In genomic region chr13:30846311-30846710, GRCh38 we compare ENCODE assay signal across 20 cellular contexts. TPM values are rescaled to one million over a fixed set of nuclear protein-coding genes. Genes with fewer than 3 reads are reported as not detected.
A peak's percentile ranks its signal among the peaks of the same experiment; 100 is the strongest.
DNase-seq lines count a peak whose midpoint lies in the region; ATAC-seq and TF ChIP-seq lines count a peak whose summit lies in the region.
"Had no signal": no experiment of that assay in that cellular context is flagged by ENCODE, and none has a peak within 500 bp of the region (broad histone marks: within the 10 kb centered on the region; RNA-seq: fewer than 3 reads in every experiment).

No MANE protein-coding gene starts in this region.

- H3K4me1 Mint-ChIP-seq in WTC11 = no peaks in the 10 kb centered on the region

- H4K20me1 ChIP-seq in BLaER1 = no peaks in the 10 kb centered on the region

- ATAC-seq in WTC11 = no peak
- ATAC-seq in GM18861 (IDR thresholded peaks at IDR 0.05; ENCODE audit: unreplicated experiment) = no peak

- POLR2A ChIA-PET in WTC11 (lab: Charles Lee) = no interaction called here

- H3K4me3 Mint-ChIP-seq in WTC11 = no peak overlapping the region
- H3K4me3 Mint-ChIP-seq: brain; immature natural killer cell; mesothelial cell of epicardium; stimulated activated memory B cell treated with anti-CD40 and anti-IgM and Interleukin-4, amounts not matched to agents 10 μg/mL and 1 μg/mL and 100 μg/mL, for 72 hours had no signal

- H3K27ac ChIP-seq in BLaER1 (0 out of 2 replicates have a peak overlapping the region, but pooled peaks have one; percentile 0), brain microvascular endothelial cell (peak overlapping the region; percentile 99)
- H3K27ac ChIP-seq: SJCRH30 had no signal

- peaks cover 56% of the 10 kb centered on the region for H3K4me1 ChIP-seq in BLaER1

- DNase-seq in HT1080 (ENCODE audit: low read depth) (peak; percentile 61), brain microvascular endothelial cell (no peak), kidney glomerular epithelial cell (lab: John Stamatoyannopoulos, UW) (peak; percentile 47), WTC11 (ENCODE audit: low spot score) (no peak), NCI-H1092 treated with DMSO at 0.1 percent for 48 hours (lab: John Stamatoyannopoulos, UW) (no peak), D341Med (ENCODE audit: low spot score) (no peak)
- DNase-seq: activated effector memory CD4-positive, alpha-beta T cell treated with anti-CD3 and anti-CD28 coated beads, Interleukin-2, amount 50 U/mL, for 16 hours; DMS79 treated with DMSO at 0.1 percent for 48 hours; effector memory CD4-positive, alpha-beta T cell; immature natural killer cell; NCI-H2171; NK-92 treated with Interleukin-12 subunit alpha and Interleukin-12 subunit beta, amount 100 ng/mL, for 24 hours; nucleus accumbens; SJCRH30; small intestine had no signal

- in situ Hi-C loops in brain microvascular endothelial cell (cut with HindIII; ENCODE audit: low pct_ligation_motif_present, low sequenced_read_pairs) = no loop called here

- H3K9me3 Mint-ChIP-seq in WTC11 = peaks cover 15% of the 10 kb centered on the region

- no peaks in the 10 kb centered on the region for H3K27me3 Mint-ChIP-seq in WTC11 (ENCODE audit: low read depth)
- H3K27me3 Mint-ChIP-seq: brain; stimulated activated memory B cell treated with anti-CD40 and anti-IgM and Interleukin-4, amounts not matched to agents 10 μg/mL and 1 μg/mL and 100 μg/mL, for 72 hours had no signal

- H3K9ac ChIP-seq in BLaER1 = no peak overlapping the region

- peak overlapping the region; percentile 57 for H3K4me2 ChIP-seq in BLaER1

- CTCF ChIA-PET in WTC11 (lab: Charles Lee) = no interaction called here

- H3K36me3 ChIP-seq in BLaER1 (no peaks in the 10 kb centered on the region), brain microvascular endothelial cell (replicated peaks) (no peaks in the 10 kb centered on the region)
- H3K36me3 ChIP-seq: SJCRH30 had no signal

- no peaks in the 10 kb centered on the region; the same call in 1 of the 2 replicates for H3K9me3 ChIP-seq in BLaER1
- H3K9me3 ChIP-seq: SJCRH30 had no signal

- no peak overlapping the region for H3K27ac Mint-ChIP-seq in WTC11
- H3K27ac Mint-ChIP-seq: brain; stimulated activated memory B cell treated with anti-CD40 and anti-IgM and Interleukin-4, amounts not matched to agents 10 μg/mL and 1 μg/mL and 100 μg/mL, for 72 hours had no signal

- TF ChIP-seq CTCF in brain microvascular endothelial cell (IDR thresholded peaks at IDR 0.05; ENCODE audit: low read depth, low read length, missing control alignments) (no peak), WTC11 (IDR thresholded peaks at IDR 0.05) (no peak)

- no peaks in the 10 kb centered on the region for H3K36me3 Mint-ChIP-seq in WTC11
- H3K36me3 Mint-ChIP-seq: brain; immature natural killer cell; mesothelial cell of epicardium; stimulated activated memory B cell treated with anti-CD40 and anti-IgM and Interleukin-4, amounts not matched to agents 10 μg/mL and 1 μg/mL and 100 μg/mL, for 72 hours had no signal

- H3K4me3 ChIP-seq in BLaER1 = no peak overlapping the region
- no peak overlapping the region for H3K4me3 ChIP-seq in brain microvascular endothelial cell (ENCODE audit: low read depth, low read length)
- H3K4me3 ChIP-seq: SJCRH30 had no signal

- H3K27me3 ChIP-seq in BLaER1 = no peaks in the 10 kb centered on the region
- no peaks in the 10 kb centered on the region for H3K27me3 ChIP-seq in brain microvascular endothelial cell (replicated peaks)
- H3K27me3 ChIP-seq: SJCRH30 had no signal

TF ChIP-seq in WTC11, 78 proteins besides CTCF, POLR2A, EP300 and RAD21:
- TF ChIP-seq CDX4 (CRISPR knock-in tag; IDR thresholded peaks at IDR 0.05; ENCODE audit: borderline replicate concordance) = no peak
- no peak for TF ChIP-seq ZNF317 (CRISPR knock-in tag; IDR thresholded peaks at IDR 0.05; ENCODE audit: borderline replicate concordance, low read depth)
- TF ChIP-seq GTF2I (CRISPR knock-in tag; conservative IDR thresholded peaks at IDR 0.05) = no peak
- no peak for TF ChIP-seq MYBL2 (CRISPR knock-in tag; IDR thresholded peaks at IDR 0.05)
- TF ChIP-seq TP53 (CRISPR knock-in tag; IDR thresholded peaks at IDR 0.05) = no peak
- no peak for TF ChIP-seq ZBTB43 (CRISPR knock-in tag; IDR thresholded peaks at IDR 0.05)
- no peak for TF ChIP-seq ZNF138 (CRISPR knock-in tag; conservative IDR thresholded peaks at IDR 0.05)
- no peak for TF ChIP-seq ZNF423 (CRISPR knock-in tag; IDR thresholded peaks at IDR 0.05)
- TF ChIP-seq ESRRA (CRISPR knock-in tag; IDR thresholded peaks at IDR 0.05; ENCODE audit: borderline replicate concordance) = no peak
- no peak for TF ChIP-seq GABPB1 (CRISPR knock-in tag; IDR thresholded peaks at IDR 0.05)
- no peak for TF ChIP-seq AR (CRISPR knock-in tag; IDR thresholded peaks at IDR 0.05)
- TF ChIP-seq STAT6 (CRISPR knock-in tag; conservative IDR thresholded peaks at IDR 0.05; ENCODE audit: low read depth) = no peak
- no peak for TF ChIP-seq FOXK1 (CRISPR knock-in tag; IDR thresholded peaks at IDR 0.05)
- no peak for TF ChIP-seq ZNF671 (CRISPR knock-in tag; IDR thresholded peaks at IDR 0.05)

RNA-seq across cellular contexts. Expression of gene MEDAG, which starts 59.8 kb away (rescaled TPM):
- total RNA-seq in HT1080 (2014; rRNA removed; shearing (Covaris generic)) = not detected in 2 replicates
- not detected in 2 replicates for polyA plus RNA-seq in HT1080 (2015; cell fraction: cytosol; rRNA removed)
- polyA plus RNA-seq in HT1080 (2015; cell fraction: nucleus; rRNA removed) = not detected in 2 replicates
- total RNA-seq in WTC11 (2021) = 1.9 to 2.4 TPM (median 2.1 TPM) in 3 replicates
- polyA plus RNA-seq: immature natural killer cell had no signal

Comparison
In these comparisons a context has a peak if more than half of its experiments do, and no peak if none do; other contexts are left out.
1. DNase-seq: peak in HT1080 (single experiment) and kidney glomerular epithelial cell (single experiment); none in brain microvascular endothelial cell (single experiment), WTC11 (single experiment), NCI-H1092 treated with DMSO at 0.1 percent for 48 hours (single experiment) and D341Med (single experiment).